33 cellular contexts compared by ENCODE assay signal in the genomic region with DNA sequence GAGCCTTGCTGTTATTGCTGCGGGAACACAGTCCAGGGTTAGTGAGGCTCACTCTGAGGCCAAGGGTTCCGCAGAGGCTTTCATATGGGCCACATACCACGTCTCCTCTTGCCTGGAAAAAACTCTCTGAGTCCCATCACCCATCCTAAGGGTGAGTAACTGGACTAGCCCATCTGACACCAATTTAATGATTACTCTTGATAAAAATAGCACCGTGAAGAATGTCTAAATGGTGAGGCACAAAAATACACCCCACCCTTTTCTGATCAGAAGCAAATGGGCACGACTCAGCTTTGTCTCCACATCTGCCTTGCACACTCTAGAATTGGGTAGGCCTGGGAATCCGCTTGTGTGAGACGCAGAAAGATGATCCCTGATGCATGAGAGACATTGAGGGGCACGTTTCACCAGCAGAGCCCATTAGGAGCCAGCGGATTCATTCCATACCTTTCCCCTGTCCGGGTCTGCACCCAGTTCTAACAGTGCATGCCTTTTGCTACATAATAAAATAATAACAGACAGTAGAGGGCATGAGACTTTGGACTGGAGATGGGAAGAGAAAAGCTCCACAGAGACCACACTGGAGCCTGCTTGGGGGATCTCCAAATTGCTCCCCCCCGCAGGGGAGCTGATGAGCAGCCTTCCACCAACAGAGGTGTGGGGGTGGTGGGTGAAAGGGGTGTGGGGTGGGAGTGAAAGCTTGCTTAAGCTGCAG.
DNase-seq lines count a peak whose midpoint lies in the region; ATAC-seq and TF ChIP-seq lines count a peak whose summit lies in the region.
"Had no signal": no experiment of that assay in that cellular context is flagged by ENCODE, and none has a peak within 500 bp of the region (broad histone marks: within the 10 kb centered on the region; RNA-seq: fewer than 3 reads in every experiment).

No MANE protein-coding gene starts in this region.

- H3K9me3 Mint-ChIP-seq in GM23338: no peaks in the 10 kb centered on the region; the same call in 2 of the 3 replicates
- H3K9me3 Mint-ChIP-seq: central memory CD8-positive, alpha-beta T cell had no signal

- H3K9me3 ChIP-seq in mesenchymal stem cell (ENCODE audit: control insufficient read depth, low read length): peaks cover 11% of the 10 kb centered on the region
- H3K9me3 ChIP-seq: BE2C, right lobe of liver, SJCRH30, thyroid gland, vagina had no signal

- peaks cover 3% of the 10 kb centered on the region; the same call in 1 of the 2 replicates for H3K9me2 ChIP-seq in GM23338 (ENCODE audit: insufficient read depth)

- H4K20me1 ChIP-seq in GM23338 (replicated peaks; ENCODE audit: insufficient read depth): no peaks in the 10 kb centered on the region

- 76% methylated on average over 9 of the region's 11 CpGs for WGBS in mesenchymal stem cell

- H3F3A ChIP-seq in GM23338 (replicated peaks; ENCODE audit: low read depth): no peaks in the 10 kb centered on the region

- no peaks in the 10 kb centered on the region for H3K79me2 ChIP-seq in GM23338 (replicated peaks; ENCODE audit: insufficient read depth)

- no peak overlapping the region for H3K4me3 ChIP-seq in AG09309 (ENCODE audit: control insufficient read depth, low read depth, low read length)
- H3K4me3 ChIP-seq in GM23338: no peak overlapping the region
- no peak overlapping the region for H3K4me3 ChIP-seq in mesenchymal stem cell (ENCODE audit: insufficient read depth in 1 of 2, low read depth in 1 of 2, low read length in 2 of 2)
- H3K4me3 ChIP-seq: right lobe of liver, SJCRH30, stomach, thyroid gland, vagina had no signal

- H2BK120ac ChIP-seq in mesenchymal stem cell (ENCODE audit: low read depth, low read length): no peak overlapping the region

- peak overlapping the region; percentile 42 for H3K9ac ChIP-seq in mesenchymal stem cell (ENCODE audit: low read length)

- H2AK5ac ChIP-seq in mesenchymal stem cell (ENCODE audit: low read length, severe bottlenecking): no peak overlapping the region

- DNase-seq in AG09309 (ENCODE audit: low read depth) (peak; percentile 57), GM23338 (ENCODE audit: low spot score) (no peak), mesenchymal stem cell (no peak), anterior cingulate cortex (lab: John Stamatoyannopoulos, UW) (no peak), iPS-NIHi11 (ENCODE audit: low spot score) (no peak)
- DNase-seq in activated CD4-positive, alpha-beta T cell treated with anti-CD3 and anti-CD28 coated beads, Interleukin-2, amount 50 U/mL, for 1 hour: no peak
- DNase-seq: activated B cell treated with CpG ODN at 0.5 μM for 24 hours; activated naive CD8-positive, alpha-beta T cell treated with anti-CD3 and anti-CD28 coated beads, Interleukin-2, amount 50 U/mL, for 24 hours; activated T-cell treated with anti-CD3 and anti-CD28 coated beads, Interleukin-2, amount 50 U/mL, for 48 hours; BE2C; CD8-positive, alpha-beta memory T cell; dermis blood vessel endothelial cell; IMR-90; islet precursor cell; naive B cell; NCI-H146; NCI-H2107; NCI-H446; NCI-H774; posterior cingulate gyrus; right lobe of liver; SJCRH30; stimulated activated CD4-positive, alpha-beta T cell treated with anti-CD3 and anti-CD28 coated beads, Interleukin-12 subunit alpha, Interleukin-12 subunit beta, amount 100 ng/mL, for 4 hours; stimulated activated CD4-positive, alpha-beta T cell treated with anti-CD3 and anti-CD28 coated beads, Interleukin-2, amount 100 ng/mL, for 48 hours; stomach; T-cell; thyroid gland had no signal

- no peak overlapping the region for H3K23ac ChIP-seq in mesenchymal stem cell (ENCODE audit: low read length in 2 of 2)

- no peak overlapping the region for H3K4me3 Mint-ChIP-seq in GM23338
- H3K4me3 Mint-ChIP-seq: activated B cell treated with CpG ODN at 0.5 μM for 24 hours; activated naive CD8-positive, alpha-beta T cell treated with anti-CD3 and anti-CD28 coated beads, Interleukin-2, amount 50 U/mL, for 24 hours; CD8-positive, alpha-beta memory T cell; central memory CD8-positive, alpha-beta T cell; mesothelial cell of epicardium; naive B cell; T-cell had no signal

- TF ChIP-seq CTCF in AG09309 (IDR thresholded peaks at IDR 0.05; ENCODE audit: control insufficient read depth, insufficient read depth, low read depth, low read length, missing control alignments): no peak
- TF ChIP-seq CTCF in GM23338 (conservative IDR thresholded peaks at IDR 0.05; ENCODE audit: low read depth in 2 of 2): no peak

- no peaks in the 10 kb centered on the region for H3K27me3 Mint-ChIP-seq in GM23338 (ENCODE audit: insufficient read depth, low read depth, poor library complexity)

- H2BK15ac ChIP-seq in mesenchymal stem cell (ENCODE audit: low read depth, poor library complexity, severe bottlenecking): peak overlapping the region; percentile 39

- no peak overlapping the region for H2BK12ac ChIP-seq in mesenchymal stem cell (ENCODE audit: low read length in 2 of 2)

- H3K36me3 ChIP-seq in GM23338 (ENCODE audit: insufficient read depth) (no peaks in the 10 kb centered on the region), mesenchymal stem cell (ENCODE audit: control insufficient read depth in 1 of 2, insufficient read depth in 2 of 2, low read depth in 1 of 2, low read length in 2 of 2) (no peaks in the 10 kb centered on the region)
- H3K36me3 ChIP-seq: BE2C, right lobe of liver, SJCRH30, stomach, thyroid gland, vagina had no signal

- H3K27me3 ChIP-seq in GM23338 (ENCODE audit: insufficient read depth) (no peaks in the 10 kb centered on the region), mesenchymal stem cell (ENCODE audit: control insufficient read depth in 1 of 2, insufficient read depth in 1 of 2, low read length in 2 of 2) (no peaks in the 10 kb centered on the region)
- H3K27me3 ChIP-seq: BE2C, right lobe of liver, SJCRH30, stomach, thyroid gland, vagina had no signal

- no peak overlapping the region for H4K8ac ChIP-seq in mesenchymal stem cell (ENCODE audit: low read length)

- no peak overlapping the region for H4K91ac ChIP-seq in mesenchymal stem cell (ENCODE audit: low read length)

- no peak overlapping the region for H3K18ac ChIP-seq in mesenchymal stem cell (ENCODE audit: low read depth in 1 of 2, low read length in 2 of 2)

- no peak overlapping the region for H3K4ac ChIP-seq in mesenchymal stem cell (ENCODE audit: low read depth in 1 of 2, low read length in 2 of 2)

- no peak overlapping the region for H3K4me2 ChIP-seq in GM23338
- no peak overlapping the region for H3K4me2 ChIP-seq in mesenchymal stem cell (ENCODE audit: low read length, poor library complexity, severe bottlenecking)

- H3K36me3 Mint-ChIP-seq in GM23338 (ENCODE audit: low read depth): no peaks in the 10 kb centered on the region; the same call in 2 of the 3 replicates
- H3K36me3 Mint-ChIP-seq: CD8-positive, alpha-beta memory T cell; mesothelial cell of epicardium; naive B cell; T-cell had no signal

- ATAC-seq in GM23338 (no peak; the same call in 2 of the 3 replicates), GM19351 (IDR thresholded peaks at IDR 0.05; ENCODE audit: unreplicated experiment) (no peak)
- ATAC-seq: activated naive CD8-positive, alpha-beta T cell treated with anti-CD3 and anti-CD28 coated beads, Interleukin-2, amount 50 U/mL, for 24 hours; esophagus mucosa; right lobe of liver; T-cell had no signal

- no peak overlapping the region for H3K14ac ChIP-seq in mesenchymal stem cell (ENCODE audit: low read length in 2 of 2)

- no peak overlapping the region for H3K27ac Mint-ChIP-seq in GM23338
- H3K27ac Mint-ChIP-seq: activated B cell treated with CpG ODN at 0.5 μM for 24 hours; activated naive CD8-positive, alpha-beta T cell treated with anti-CD3 and anti-CD28 coated beads, Interleukin-2, amount 50 U/mL, for 24 hours; CD8-positive, alpha-beta memory T cell; mesothelial cell of epicardium; naive B cell; T-cell had no signal

- no peak overlapping the region for H2BK5ac ChIP-seq in mesenchymal stem cell (ENCODE audit: low read depth, low read length, poor library complexity, severe bottlenecking)

- H3K4me1 ChIP-seq in GM23338 (ENCODE audit: insufficient read depth) (0 out of 2 replicates have a peak, but pooled peaks cover 5% of the 10 kb centered on the region), mesenchymal stem cell (ENCODE audit: control insufficient read depth, insufficient read depth, low read depth, low read length) (peaks cover 11% of the 10 kb centered on the region)
- H3K4me1 ChIP-seq: BE2C, right lobe of liver, thyroid gland had no signal

- H3K27ac ChIP-seq in GM23338 (ENCODE audit: low read depth) (no peak overlapping the region), angular gyrus (ENCODE audit: low read depth, low read length) (peak overlapping the region; percentile 71), mesenchymal stem cell (ENCODE audit: low read length, poor library complexity, severe bottlenecking) (no peak overlapping the region)
- H3K27ac ChIP-seq: right lobe of liver, SJCRH30, thyroid gland had no signal

- H2AFZ ChIP-seq in GM23338: 0 out of 2 replicates have a peak overlapping the region, but pooled peaks have one; percentile 10
- H2AFZ ChIP-seq in mesenchymal stem cell (ENCODE audit: low read depth, low read length): no peak overlapping the region

- no peaks in the 10 kb centered on the region for H3K79me1 ChIP-seq in mesenchymal stem cell (replicated peaks; ENCODE audit: low read length, poor library complexity, severe bottlenecking)

- H3K4me1 Mint-ChIP-seq in GM23338: peaks cover 19% of the 10 kb centered on the region
- H3K4me1 Mint-ChIP-seq: central memory CD8-positive, alpha-beta T cell had no signal

TF ChIP-seq in GM23338, 12 proteins besides CTCF, POLR2A, EP300 and RAD21 (continues in another document):
- TF ChIP-seq EZH2phosphoT487 (IDR thresholded peaks at IDR 0.05; ENCODE audit: unreplicated experiment): no peak
- no peak for TF ChIP-seq POLR2AphosphoS5 (IDR thresholded peaks at IDR 0.05; ENCODE audit: low read depth)
- TF ChIP-seq JUNB (IDR thresholded peaks at IDR 0.05; ENCODE audit: unreplicated experiment): no peak
- no peak for TF ChIP-seq STAT1 (IDR thresholded peaks at IDR 0.05; ENCODE audit: unreplicated experiment)
